ENCODE assay signal across 1 cellular context in the genomic region with DNA sequence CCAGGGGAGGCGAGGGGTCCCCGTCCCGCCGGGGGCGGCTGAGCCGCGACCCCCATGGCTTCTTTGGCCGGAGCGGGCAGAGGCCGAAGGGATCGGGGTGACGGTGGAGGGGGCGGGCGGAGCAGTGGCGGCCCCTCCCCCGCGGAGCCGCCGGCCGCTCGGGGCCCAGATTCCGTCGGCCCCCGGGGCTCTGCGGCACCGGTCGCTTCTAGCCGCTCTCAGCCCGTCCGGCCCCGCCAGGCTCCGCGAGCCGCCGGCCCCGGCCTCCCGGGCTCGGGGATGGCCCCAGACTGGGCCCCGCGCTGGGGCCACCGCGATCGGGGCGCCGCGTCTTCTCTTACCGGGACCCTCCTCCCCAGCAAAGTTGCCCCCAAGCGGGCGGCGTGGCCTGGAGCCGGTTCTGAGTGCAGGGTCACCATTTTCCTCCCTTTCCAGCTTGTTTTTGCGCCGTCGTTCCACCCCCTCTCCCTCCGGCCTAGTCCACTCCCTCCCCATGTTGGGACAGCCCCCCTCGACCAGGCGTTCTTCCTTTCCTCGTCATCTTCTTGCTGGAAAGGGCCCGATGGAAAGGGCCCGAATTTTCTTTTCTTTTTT.
TF ChIP-seq lines count a peak whose summit lies in the region.

No MANE protein-coding gene starts in this region.

TF ChIP-seq in HepG2, 621 proteins besides CTCF, POLR2A, EP300 and RAD21 (continued from another document and continues in another):
- TF ChIP-seq, protein P1, sequence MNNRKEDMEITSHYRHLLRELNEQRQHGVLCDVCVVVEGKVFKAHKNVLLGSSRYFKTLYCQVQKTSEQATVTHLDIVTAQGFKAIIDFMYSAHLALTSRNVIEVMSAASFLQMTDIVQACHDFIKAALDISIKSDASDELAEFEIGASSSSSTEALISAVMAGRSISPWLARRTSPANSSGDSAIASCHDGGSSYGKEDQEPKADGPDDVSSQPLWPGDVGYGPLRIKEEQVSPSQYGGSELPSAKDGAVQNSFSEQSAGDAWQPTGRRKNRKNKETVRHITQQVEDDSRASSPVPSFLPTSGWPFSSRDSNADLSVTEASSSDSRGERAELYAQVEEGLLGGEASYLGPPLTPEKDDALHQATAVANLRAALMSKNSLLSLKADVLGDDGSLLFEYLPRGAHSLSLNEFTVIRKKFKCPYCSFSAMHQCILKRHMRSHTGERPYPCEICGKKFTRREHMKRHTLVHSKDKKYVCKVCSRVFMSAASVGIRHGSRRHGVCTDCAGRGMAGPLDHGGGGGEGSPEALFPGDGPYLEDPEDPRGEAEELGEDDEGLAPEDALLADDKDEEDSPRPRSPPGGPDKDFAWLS (CRISPR knock-in tag; IDR thresholded peaks at IDR 0.05; ENCODE audit: borderline replicate concordance): no peak
- peak; percentile 4 for TF ChIP-seq HNRNPLL (IDR thresholded peaks at IDR 0.05; ENCODE audit: low read depth, low read length, poor library complexity, severe bottlenecking)
- TF ChIP-seq SPEN (CRISPR knock-in tag; IDR thresholded peaks at IDR 0.05; ENCODE audit: low read depth): 0 out of 2 replicates have a peak, but pooled peaks have one; percentile 6
- TF ChIP-seq, protein P2, sequence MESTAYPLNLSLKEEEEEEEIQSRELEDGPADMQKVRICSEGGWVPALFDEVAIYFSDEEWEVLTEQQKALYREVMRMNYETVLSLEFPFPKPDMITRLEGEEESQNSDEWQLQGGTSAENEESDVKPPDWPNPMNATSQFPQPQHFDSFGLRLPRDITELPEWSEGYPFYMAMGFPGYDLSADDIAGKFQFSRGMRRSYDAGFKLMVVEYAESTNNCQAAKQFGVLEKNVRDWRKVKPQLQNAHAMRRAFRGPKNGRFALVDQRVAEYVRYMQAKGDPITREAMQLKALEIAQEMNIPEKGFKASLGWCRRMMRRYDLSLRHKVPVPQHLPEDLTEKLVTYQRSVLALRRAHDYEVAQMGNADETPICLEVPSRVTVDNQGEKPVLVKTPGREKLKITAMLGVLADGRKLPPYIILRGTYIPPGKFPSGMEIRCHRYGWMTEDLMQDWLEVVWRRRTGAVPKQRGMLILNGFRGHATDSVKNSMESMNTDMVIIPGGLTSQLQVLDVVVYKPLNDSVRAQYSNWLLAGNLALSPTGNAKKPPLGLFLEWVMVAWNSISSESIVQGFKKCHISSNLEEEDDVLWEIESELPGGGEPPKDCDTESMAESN (CRISPR knock-in tag; conservative IDR thresholded peaks at IDR 0.05): no peak; the same call in 1 of the 2 replicates
- TF ChIP-seq ZNF777 (CRISPR knock-in tag; IDR thresholded peaks at IDR 0.05): 0 out of 2 replicates have a peak, but pooled peaks have one; percentile 10
- TF ChIP-seq, protein P3, sequence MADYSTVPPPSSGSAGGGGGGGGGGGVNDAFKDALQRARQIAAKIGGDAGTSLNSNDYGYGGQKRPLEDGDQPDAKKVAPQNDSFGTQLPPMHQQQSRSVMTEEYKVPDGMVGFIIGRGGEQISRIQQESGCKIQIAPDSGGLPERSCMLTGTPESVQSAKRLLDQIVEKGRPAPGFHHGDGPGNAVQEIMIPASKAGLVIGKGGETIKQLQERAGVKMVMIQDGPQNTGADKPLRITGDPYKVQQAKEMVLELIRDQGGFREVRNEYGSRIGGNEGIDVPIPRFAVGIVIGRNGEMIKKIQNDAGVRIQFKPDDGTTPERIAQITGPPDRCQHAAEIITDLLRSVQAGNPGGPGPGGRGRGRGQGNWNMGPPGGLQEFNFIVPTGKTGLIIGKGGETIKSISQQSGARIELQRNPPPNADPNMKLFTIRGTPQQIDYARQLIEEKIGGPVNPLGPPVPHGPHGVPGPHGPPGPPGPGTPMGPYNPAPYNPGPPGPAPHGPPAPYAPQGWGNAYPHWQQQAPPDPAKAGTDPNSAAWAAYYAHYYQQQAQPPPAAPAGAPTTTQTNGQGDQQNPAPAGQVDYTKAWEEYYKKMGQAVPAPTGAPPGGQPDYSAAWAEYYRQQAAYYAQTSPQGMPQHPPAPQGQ (CRISPR knock-in tag; IDR thresholded peaks at IDR 0.05; ENCODE audit: borderline replicate concordance): no peak
- TF ChIP-seq SALL1 (CRISPR knock-in tag; IDR thresholded peaks at IDR 0.05): 0 out of 2 replicates have a peak, but pooled peaks have one; percentile 31
- 0 out of 2 replicates have a peak, but pooled peaks have one; percentile 32 for TF ChIP-seq ADNP (CRISPR knock-in tag; IDR thresholded peaks at IDR 0.05)
- TF ChIP-seq ZNF619 (CRISPR knock-in tag; IDR thresholded peaks at IDR 0.05): no peak
- no peak for TF ChIP-seq GABPB1 (CRISPR knock-in tag; IDR thresholded peaks at IDR 0.05)
- 0 out of 2 replicates have a peak, but pooled peaks have one; percentile 75 for TF ChIP-seq ZNF20 (CRISPR knock-in tag; IDR thresholded peaks at IDR 0.05)
- TF ChIP-seq ZNF232 (CRISPR knock-in tag; IDR thresholded peaks at IDR 0.05; ENCODE audit: borderline replicate concordance): 0 out of 2 replicates have a peak, but pooled peaks have one; percentile 32
- TF ChIP-seq SIX4 (CRISPR knock-in tag; IDR thresholded peaks at IDR 0.05): no peak
- peak; percentile 44; the same call in 1 of the 2 replicates for TF ChIP-seq ZNF350 (CRISPR knock-in tag; IDR thresholded peaks at IDR 0.05; ENCODE audit: borderline replicate concordance, low read depth)
- TF ChIP-seq PITX1 (CRISPR knock-in tag; IDR thresholded peaks at IDR 0.05): no peak
- 0 out of 2 replicates have a peak, but pooled peaks have one; percentile 51 for TF ChIP-seq ATF7-NPFF (CRISPR knock-in tag; IDR thresholded peaks at IDR 0.05; ENCODE audit: low read depth)
- TF ChIP-seq, protein P4, sequence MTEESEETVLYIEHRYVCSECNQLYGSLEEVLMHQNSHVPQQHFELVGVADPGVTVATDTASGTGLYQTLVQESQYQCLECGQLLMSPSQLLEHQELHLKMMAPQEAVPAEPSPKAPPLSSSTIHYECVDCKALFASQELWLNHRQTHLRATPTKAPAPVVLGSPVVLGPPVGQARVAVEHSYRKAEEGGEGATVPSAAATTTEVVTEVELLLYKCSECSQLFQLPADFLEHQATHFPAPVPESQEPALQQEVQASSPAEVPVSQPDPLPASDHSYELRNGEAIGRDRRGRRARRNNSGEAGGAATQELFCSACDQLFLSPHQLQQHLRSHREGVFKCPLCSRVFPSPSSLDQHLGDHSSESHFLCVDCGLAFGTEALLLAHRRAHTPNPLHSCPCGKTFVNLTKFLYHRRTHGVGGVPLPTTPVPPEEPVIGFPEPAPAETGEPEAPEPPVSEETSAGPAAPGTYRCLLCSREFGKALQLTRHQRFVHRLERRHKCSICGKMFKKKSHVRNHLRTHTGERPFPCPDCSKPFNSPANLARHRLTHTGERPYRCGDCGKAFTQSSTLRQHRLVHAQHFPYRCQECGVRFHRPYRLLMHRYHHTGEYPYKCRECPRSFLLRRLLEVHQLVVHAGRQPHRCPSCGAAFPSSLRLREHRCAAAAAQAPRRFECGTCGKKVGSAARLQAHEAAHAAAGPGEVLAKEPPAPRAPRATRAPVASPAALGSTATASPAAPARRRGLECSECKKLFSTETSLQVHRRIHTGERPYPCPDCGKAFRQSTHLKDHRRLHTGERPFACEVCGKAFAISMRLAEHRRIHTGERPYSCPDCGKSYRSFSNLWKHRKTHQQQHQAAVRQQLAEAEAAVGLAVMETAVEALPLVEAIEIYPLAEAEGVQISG (CRISPR knock-in tag; IDR thresholded peaks at IDR 0.05): peak; percentile 34; the same call in 1 of the 2 replicates
- TF ChIP-seq NKX3-1 (CRISPR knock-in tag; IDR thresholded peaks at IDR 0.05): 0 out of 2 replicates have a peak, but pooled peaks have one; percentile 36
- 0 out of 2 replicates have a peak, but pooled peaks have one; percentile 20 for TF ChIP-seq SMAD1 (CRISPR knock-in tag; IDR thresholded peaks at IDR 0.05; ENCODE audit: borderline replicate concordance, low read depth)
- TF ChIP-seq, protein P5, sequence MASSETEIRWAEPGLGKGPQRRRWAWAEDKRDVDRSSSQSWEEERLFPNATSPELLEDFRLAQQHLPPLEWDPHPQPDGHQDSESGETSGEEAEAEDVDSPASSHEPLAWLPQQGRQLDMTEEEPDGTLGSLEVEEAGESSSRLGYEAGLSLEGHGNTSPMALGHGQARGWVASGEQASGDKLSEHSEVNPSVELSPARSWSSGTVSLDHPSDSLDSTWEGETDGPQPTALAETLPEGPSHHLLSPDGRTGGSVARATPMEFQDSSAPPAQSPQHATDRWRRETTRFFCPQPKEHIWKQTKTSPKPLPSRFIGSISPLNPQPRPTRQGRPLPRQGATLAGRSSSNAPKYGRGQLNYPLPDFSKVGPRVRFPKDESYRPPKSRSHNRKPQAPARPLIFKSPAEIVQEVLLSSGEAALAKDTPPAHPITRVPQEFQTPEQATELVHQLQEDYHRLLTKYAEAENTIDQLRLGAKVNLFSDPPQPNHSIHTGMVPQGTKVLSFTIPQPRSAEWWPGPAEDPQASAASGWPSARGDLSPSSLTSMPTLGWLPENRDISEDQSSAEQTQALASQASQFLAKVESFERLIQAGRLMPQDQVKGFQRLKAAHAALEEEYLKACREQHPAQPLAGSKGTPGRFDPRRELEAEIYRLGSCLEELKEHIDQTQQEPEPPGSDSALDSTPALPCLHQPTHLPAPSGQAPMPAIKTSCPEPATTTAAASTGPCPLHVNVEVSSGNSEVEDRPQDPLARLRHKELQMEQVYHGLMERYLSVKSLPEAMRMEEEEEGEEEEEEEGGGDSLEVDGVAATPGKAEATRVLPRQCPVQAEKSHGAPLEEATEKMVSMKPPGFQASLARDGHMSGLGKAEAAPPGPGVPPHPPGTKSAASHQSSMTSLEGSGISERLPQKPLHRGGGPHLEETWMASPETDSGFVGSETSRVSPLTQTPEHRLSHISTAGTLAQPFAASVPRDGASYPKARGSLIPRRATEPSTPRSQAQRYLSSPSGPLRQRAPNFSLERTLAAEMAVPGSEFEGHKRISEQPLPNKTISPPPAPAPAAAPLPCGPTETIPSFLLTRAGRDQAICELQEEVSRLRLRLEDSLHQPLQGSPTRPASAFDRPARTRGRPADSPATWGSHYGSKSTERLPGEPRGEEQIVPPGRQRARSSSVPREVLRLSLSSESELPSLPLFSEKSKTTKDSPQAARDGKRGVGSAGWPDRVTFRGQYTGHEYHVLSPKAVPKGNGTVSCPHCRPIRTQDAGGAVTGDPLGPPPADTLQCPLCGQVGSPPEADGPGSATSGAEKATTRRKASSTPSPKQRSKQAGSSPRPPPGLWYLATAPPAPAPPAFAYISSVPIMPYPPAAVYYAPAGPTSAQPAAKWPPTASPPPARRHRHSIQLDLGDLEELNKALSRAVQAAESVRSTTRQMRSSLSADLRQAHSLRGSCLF (CRISPR knock-in tag; IDR thresholded peaks at IDR 0.05; ENCODE audit: borderline replicate concordance): no peak
- 0 out of 2 replicates have a peak, but pooled peaks have one; percentile 10 for TF ChIP-seq RCOR2 (CRISPR knock-in tag; IDR thresholded peaks at IDR 0.05)
- TF ChIP-seq, protein P6, sequence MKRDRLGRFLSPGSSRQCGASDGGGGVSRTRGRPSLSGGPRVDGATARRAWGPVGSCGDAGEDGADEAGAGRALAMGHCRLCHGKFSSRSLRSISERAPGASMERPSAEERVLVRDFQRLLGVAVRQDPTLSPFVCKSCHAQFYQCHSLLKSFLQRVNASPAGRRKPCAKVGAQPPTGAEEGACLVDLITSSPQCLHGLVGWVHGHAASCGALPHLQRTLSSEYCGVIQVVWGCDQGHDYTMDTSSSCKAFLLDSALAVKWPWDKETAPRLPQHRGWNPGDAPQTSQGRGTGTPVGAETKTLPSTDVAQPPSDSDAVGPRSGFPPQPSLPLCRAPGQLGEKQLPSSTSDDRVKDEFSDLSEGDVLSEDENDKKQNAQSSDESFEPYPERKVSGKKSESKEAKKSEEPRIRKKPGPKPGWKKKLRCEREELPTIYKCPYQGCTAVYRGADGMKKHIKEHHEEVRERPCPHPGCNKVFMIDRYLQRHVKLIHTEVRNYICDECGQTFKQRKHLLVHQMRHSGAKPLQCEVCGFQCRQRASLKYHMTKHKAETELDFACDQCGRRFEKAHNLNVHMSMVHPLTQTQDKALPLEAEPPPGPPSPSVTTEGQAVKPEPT (CRISPR knock-in tag; IDR thresholded peaks at IDR 0.05; ENCODE audit: low read depth): no peak
- no peak for TF ChIP-seq SMC3 (IDR thresholded peaks at IDR 0.05; ENCODE audit: low read length)
- TF ChIP-seq BRD4 (CRISPR knock-in tag; IDR thresholded peaks at IDR 0.05): peak; percentile 41; the same call in 1 of the 2 replicates
- TF ChIP-seq ZNF256 (CRISPR knock-in tag; conservative IDR thresholded peaks at IDR 0.05): peak; percentile 48; the same call in 1 of the 2 replicates
- peak; percentile 52; the same call in 1 of the 2 replicates for TF ChIP-seq ZNF263 (CRISPR knock-in tag; IDR thresholded peaks at IDR 0.05)
- peak; percentile 35; the same call in 1 of the 2 replicates for TF ChIP-seq ZNF329 (CRISPR knock-in tag; IDR thresholded peaks at IDR 0.05; ENCODE audit: low read depth)
- peak; percentile 77 for TF ChIP-seq ZFX (CRISPR knock-in tag; IDR thresholded peaks at IDR 0.05; ENCODE audit: low read depth)
- TF ChIP-seq, protein P7, sequence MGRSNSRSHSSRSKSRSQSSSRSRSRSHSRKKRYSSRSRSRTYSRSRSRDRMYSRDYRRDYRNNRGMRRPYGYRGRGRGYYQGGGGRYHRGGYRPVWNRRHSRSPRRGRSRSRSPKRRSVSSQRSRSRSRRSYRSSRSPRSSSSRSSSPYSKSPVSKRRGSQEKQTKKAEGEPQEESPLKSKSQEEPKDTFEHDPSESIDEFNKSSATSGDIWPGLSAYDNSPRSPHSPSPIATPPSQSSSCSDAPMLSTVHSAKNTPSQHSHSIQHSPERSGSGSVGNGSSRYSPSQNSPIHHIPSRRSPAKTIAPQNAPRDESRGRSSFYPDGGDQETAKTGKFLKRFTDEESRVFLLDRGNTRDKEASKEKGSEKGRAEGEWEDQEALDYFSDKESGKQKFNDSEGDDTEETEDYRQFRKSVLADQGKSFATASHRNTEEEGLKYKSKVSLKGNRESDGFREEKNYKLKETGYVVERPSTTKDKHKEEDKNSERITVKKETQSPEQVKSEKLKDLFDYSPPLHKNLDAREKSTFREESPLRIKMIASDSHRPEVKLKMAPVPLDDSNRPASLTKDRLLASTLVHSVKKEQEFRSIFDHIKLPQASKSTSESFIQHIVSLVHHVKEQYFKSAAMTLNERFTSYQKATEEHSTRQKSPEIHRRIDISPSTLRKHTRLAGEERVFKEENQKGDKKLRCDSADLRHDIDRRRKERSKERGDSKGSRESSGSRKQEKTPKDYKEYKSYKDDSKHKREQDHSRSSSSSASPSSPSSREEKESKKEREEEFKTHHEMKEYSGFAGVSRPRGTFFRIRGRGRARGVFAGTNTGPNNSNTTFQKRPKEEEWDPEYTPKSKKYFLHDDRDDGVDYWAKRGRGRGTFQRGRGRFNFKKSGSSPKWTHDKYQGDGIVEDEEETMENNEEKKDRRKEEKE (IDR thresholded peaks at IDR 0.05): no peak
- TF ChIP-seq, protein P8, sequence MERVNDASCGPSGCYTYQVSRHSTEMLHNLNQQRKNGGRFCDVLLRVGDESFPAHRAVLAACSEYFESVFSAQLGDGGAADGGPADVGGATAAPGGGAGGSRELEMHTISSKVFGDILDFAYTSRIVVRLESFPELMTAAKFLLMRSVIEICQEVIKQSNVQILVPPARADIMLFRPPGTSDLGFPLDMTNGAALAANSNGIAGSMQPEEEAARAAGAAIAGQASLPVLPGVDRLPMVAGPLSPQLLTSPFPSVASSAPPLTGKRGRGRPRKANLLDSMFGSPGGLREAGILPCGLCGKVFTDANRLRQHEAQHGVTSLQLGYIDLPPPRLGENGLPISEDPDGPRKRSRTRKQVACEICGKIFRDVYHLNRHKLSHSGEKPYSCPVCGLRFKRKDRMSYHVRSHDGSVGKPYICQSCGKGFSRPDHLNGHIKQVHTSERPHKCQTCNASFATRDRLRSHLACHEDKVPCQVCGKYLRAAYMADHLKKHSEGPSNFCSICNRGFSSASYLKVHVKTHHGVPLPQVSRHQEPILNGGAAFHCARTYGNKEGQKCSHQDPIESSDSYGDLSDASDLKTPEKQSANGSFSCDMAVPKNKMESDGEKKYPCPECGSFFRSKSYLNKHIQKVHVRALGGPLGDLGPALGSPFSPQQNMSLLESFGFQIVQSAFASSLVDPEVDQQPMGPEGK (CRISPR knock-in tag; IDR thresholded peaks at IDR 0.05): peak; percentile 54; the same call in 1 of the 2 replicates
- TF ChIP-seq ZFP90 (CRISPR knock-in tag; IDR thresholded peaks at IDR 0.05; ENCODE audit: borderline replicate concordance): no peak; the same call in 1 of the 2 replicates
- TF ChIP-seq CHCHD3 (CRISPR knock-in tag; IDR thresholded peaks at IDR 0.05): no peak
- 0 out of 2 replicates have a peak, but pooled peaks have one; percentile 74 for TF ChIP-seq PAX8 (CRISPR knock-in tag; IDR thresholded peaks at IDR 0.05; ENCODE audit: borderline replicate concordance)
